In genomic region chr17:71914042-71914441, GRCh38 we compare ENCODE assay signal across 31 cellular contexts.
"Had no signal": no experiment of that assay in that cellular context is flagged by ENCODE, and none has a peak within 500 bp of the region (broad histone marks: within the 10 kb centered on the region; RNA-seq: fewer than 3 reads in every experiment).

No MANE protein-coding gene starts in this region.

- H3K4me1 ChIP-seq: prostate gland, right lobe of liver, sigmoid colon, spleen, suprapubic skin, testis, transverse colon, upper lobe of right lung, uterus had no signal

- H3K4me3 Mint-ChIP-seq: naive thymus-derived CD8-positive, alpha-beta T cell; natural killer cell treated with Interleukin-12 subunit alpha and Interleukin-12 subunit beta and Interleukin-15 and Interleukin-18, amount 100 ng/mL, for 72 hours; nephron progenitor cell; neural crest cell; stimulated activated memory B cell treated with anti-CD40 and anti-IgM and Interleukin-4, amounts not matched to agents 10 μg/mL and 1 μg/mL and 100 μg/mL, for 72 hours; stimulated activated naive CD8-positive, alpha-beta T cell treated with anti-CD3 and anti-CD28 coated beads, Interleukin-15, amount 100 ng/mL, for 72 hours; type B pancreatic cell had no signal

- H3K36me3 Mint-ChIP-seq: naive thymus-derived CD8-positive, alpha-beta T cell; natural killer cell treated with Interleukin-12 subunit alpha and Interleukin-12 subunit beta and Interleukin-15 and Interleukin-18, amount 100 ng/mL, for 72 hours; stimulated activated memory B cell treated with anti-CD40 and anti-IgM and Interleukin-4, amounts not matched to agents 10 μg/mL and 1 μg/mL and 100 μg/mL, for 72 hours; type B pancreatic cell had no signal

- H3K4me1 Mint-ChIP-seq: naive thymus-derived CD8-positive, alpha-beta T cell; nephron progenitor cell; stimulated activated memory B cell treated with anti-CD40 and anti-IgM and Interleukin-4, amounts not matched to agents 10 μg/mL and 1 μg/mL and 100 μg/mL, for 72 hours; stimulated activated naive CD8-positive, alpha-beta T cell treated with anti-CD3 and anti-CD28 coated beads, Interleukin-15, amount 100 ng/mL, for 72 hours had no signal

- DNase-seq: naive thymus-derived CD8-positive, alpha-beta T cell; nephron progenitor cell; nucleus accumbens; pancreas; right cardiac atrium; right lobe of liver; sigmoid colon; spleen; stimulated activated CD4-positive, alpha-beta T cell treated with anti-CD3 and anti-CD28 coated beads, Interleukin-12 subunit alpha, Interleukin-12 subunit beta, amount 100 ng/mL, for 4 hours; stimulated activated CD4-positive, alpha-beta T cell treated with anti-CD3 and anti-CD28 coated beads, Interleukin-1b, Interleukin-23, amount 100 ng/mL, for 48 hours; stimulated activated CD4-positive, alpha-beta T cell treated with anti-CD3 and anti-CD28 coated beads, Interleukin-4, amount 100 ng/mL, for 1 hour; stimulated activated CD4-positive, alpha-beta T cell treated with anti-CD3 and anti-CD28 coated beads, Interleukin-4, amount 100 ng/mL, for 4 hours; stimulated activated CD8-positive, alpha-beta memory T cell treated with anti-CD3 and anti-CD28 coated beads, Interleukin-4, amount 100 ng/mL, for 48 hours; stimulated activated naive CD4-positive, alpha-beta T cell; stimulated activated naive CD8-positive, alpha-beta T cell treated with anti-CD3 and anti-CD28 coated beads, Interleukin-15, amount 100 ng/mL, for 72 hours; stimulated activated naive CD8-positive, alpha-beta T cell treated with anti-CD3 and anti-CD28 coated beads, Interleukin-15, Interleukin-2, amounts not matched to agents 100 U/mL and 50 U/mL, for 24 hours; substantia nigra; testis; tibial artery; transverse colon; upper lobe of right lung; uterus had no signal

- H3K27ac ChIP-seq: neutrophil, pancreas, prostate gland, right lobe of liver, sigmoid colon, skin epidermis, spleen, suprapubic skin, testis, tibial artery, transverse colon, upper lobe of right lung, uterus had no signal

- H3K9me3 ChIP-seq: neutrophil, pancreas, prostate gland, right lobe of liver, sigmoid colon, spleen, suprapubic skin, testis, tibial artery, transverse colon, upper lobe of right lung, uterus had no signal

- ATAC-seq: naive thymus-derived CD8-positive, alpha-beta T cell; natural killer cell treated with Interleukin-12 subunit alpha and Interleukin-12 subunit beta and Interleukin-15 and Interleukin-18, amount 100 ng/mL, for 72 hours; pancreas; right cardiac atrium; right lobe of liver; stimulated activated memory B cell treated with anti-CD40 and anti-IgM and Interleukin-4, amounts not matched to agents 10 μg/mL and 1 μg/mL and 100 μg/mL, for 72 hours; stimulated activated naive CD8-positive, alpha-beta T cell treated with anti-CD3 and anti-CD28 coated beads, Interleukin-15, amount 100 ng/mL, for 72 hours; stimulated activated naive CD8-positive, alpha-beta T cell treated with anti-CD3 and anti-CD28 coated beads, Interleukin-15, Interleukin-2, amounts not matched to agents 100 U/mL and 50 U/mL, for 24 hours; upper lobe of right lung had no signal

- H3K27me3 ChIP-seq: neutrophil, pancreas, right lobe of liver, sigmoid colon, spleen, suprapubic skin, testis, tibial artery, transverse colon, upper lobe of right lung, uterus had no signal

- H3K9me3 Mint-ChIP-seq: nephron progenitor cell; stimulated activated memory B cell treated with anti-CD40 and anti-IgM and Interleukin-4, amounts not matched to agents 10 μg/mL and 1 μg/mL and 100 μg/mL, for 72 hours; type B pancreatic cell had no signal

- H3K4me2 ChIP-seq: smooth muscle cell had no signal

- H3K27me3 Mint-ChIP-seq: natural killer cell treated with Interleukin-12 subunit alpha and Interleukin-12 subunit beta and Interleukin-15 and Interleukin-18, amount 100 ng/mL, for 72 hours; stimulated activated memory B cell treated with anti-CD40 and anti-IgM and Interleukin-4, amounts not matched to agents 10 μg/mL and 1 μg/mL and 100 μg/mL, for 72 hours; stimulated activated naive CD8-positive, alpha-beta T cell treated with anti-CD3 and anti-CD28 coated beads, Interleukin-15, amount 100 ng/mL, for 72 hours had no signal

- H3K27ac Mint-ChIP-seq: naive thymus-derived CD8-positive, alpha-beta T cell; natural killer cell treated with Interleukin-12 subunit alpha and Interleukin-12 subunit beta and Interleukin-15 and Interleukin-18, amount 100 ng/mL, for 72 hours; nephron progenitor cell; stimulated activated memory B cell treated with anti-CD40 and anti-IgM and Interleukin-4, amounts not matched to agents 10 μg/mL and 1 μg/mL and 100 μg/mL, for 72 hours; stimulated activated naive CD8-positive, alpha-beta T cell treated with anti-CD3 and anti-CD28 coated beads, Interleukin-15, amount 100 ng/mL, for 72 hours; type B pancreatic cell had no signal

- H3K36me3 ChIP-seq: neutrophil, pancreas, prostate gland, right lobe of liver, sigmoid colon, spleen, suprapubic skin, tibial artery, transverse colon, upper lobe of right lung, uterus had no signal

- H3K4me3 ChIP-seq: pancreas, prostate gland, right lobe of liver, sigmoid colon, skin epidermis, smooth muscle cell, spleen, suprapubic skin, testis, tibial artery, transverse colon, upper lobe of right lung, uterus had no signal

- FAIRE-seq: pancreas had no signal
